ENCODE assay signal across 13 cellular contexts in the genomic region with DNA sequence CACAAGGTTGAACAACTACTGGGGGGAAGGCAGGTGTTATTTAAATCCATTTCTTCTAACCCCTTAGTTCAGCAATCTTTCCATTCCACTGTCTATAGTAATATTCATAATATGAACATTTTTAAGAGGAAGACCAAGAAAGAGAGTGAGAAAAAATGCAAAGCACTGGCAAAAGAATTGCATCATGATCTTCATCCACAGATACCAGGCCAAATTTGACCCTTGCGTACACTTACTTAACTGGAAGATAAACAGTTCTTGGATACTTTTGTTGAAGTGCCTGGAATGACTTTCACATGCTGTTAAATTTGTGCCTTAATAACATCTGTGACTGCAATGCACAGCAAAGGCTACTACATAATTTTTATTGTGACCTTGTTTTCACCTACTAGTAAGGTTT. TPM values are rescaled to one million over a fixed set of nuclear protein-coding genes. Genes with fewer than 3 reads are reported as not detected.
DNase-seq lines count a peak whose midpoint lies in the region; ATAC-seq, FAIRE-seq and TF ChIP-seq lines count a peak whose summit lies in the region.
"Had no signal": no experiment of that assay in that cellular context is flagged by ENCODE, and none has a peak within 500 bp of the region (broad histone marks: within the 10 kb centered on the region; RNA-seq: fewer than 3 reads in every experiment).

No MANE protein-coding gene starts in this region.

- POLR2A ChIA-PET in HepG2 (lab: Yijun Ruan, JAX) = no interaction called here

- TF ChIP-seq CTCF in left ventricle myocardium inferior (IDR thresholded peaks at IDR 0.05; ENCODE audit: borderline replicate concordance) (no peak), HepG2 (CRISPR knock-in tag; IDR thresholded peaks at IDR 0.05) (no peak), vagina (IDR thresholded peaks at IDR 0.05) (no peak)

- H3K27ac Mint-ChIP-seq in activated naive CD8-positive, alpha-beta T cell treated with anti-CD3 and anti-CD28 coated beads for 36 hours = no peak overlapping the region

- peak overlapping the region; percentile 27 for H3K4me3 Mint-ChIP-seq in activated naive CD8-positive, alpha-beta T cell treated with anti-CD3 and anti-CD28 coated beads for 36 hours

- ATAC-seq in right cardiac atrium = no peak
- no peak for ATAC-seq in HepG2
- ATAC-seq in stimulated activated naive CD8-positive, alpha-beta T cell treated with anti-CD3 and anti-CD28 coated beads, Interleukin-15, Interleukin-2, amounts not matched to agents 100 U/mL and 50 U/mL, for 24 hours = no peak
- ATAC-seq: gastroesophageal sphincter had no signal

- peaks cover 11% of the 10 kb centered on the region for H3K36me3 Mint-ChIP-seq in activated naive CD8-positive, alpha-beta T cell treated with anti-CD3 and anti-CD28 coated beads for 36 hours

- TF ChIP-seq EP300 in HepG2 (IDR thresholded peaks at IDR 0.05; ENCODE audit: low read depth in 2 of 2, low read length in 2 of 2) (no peak), HepG2 (CRISPR knock-in tag; IDR thresholded peaks at IDR 0.05; ENCODE audit: borderline replicate concordance) (no peak)

- BruUV-seq in HepG2 (replicated peaks; lab: Mats Ljungman, UMichigan) = no TSS peak

- H3K27ac ChIP-seq in left ventricle myocardium inferior (replicated peaks) = peak overlapping the region; percentile 87
- no peak overlapping the region for H3K27ac ChIP-seq in right cardiac atrium (ENCODE audit: low read length)
- no peak overlapping the region for H3K27ac ChIP-seq in HepG2 (ENCODE audit: extremely low read length, insufficient read depth, low read length)
- no peak overlapping the region for H3K27ac ChIP-seq in vagina
- H3K27ac ChIP-seq: gastroesophageal sphincter, ovary had no signal

- no peak for FAIRE-seq in HepG2 (lab: Jason Lieb, UNC)

- H2AFZ ChIP-seq in HepG2 (ENCODE audit: low read length) = no peak overlapping the region

- WGBS in right cardiac atrium = 64% methylated on average over 1 of the region's 1 CpG
- 86% methylated on average over 1 of the region's 1 CpG for WGBS in HepG2 (ENCODE audit: low lambda C conversion rate)

- in situ Hi-C loops in HepG2 (cut with HindIII; ENCODE audit: extremely low pct_ligation_motif_present, low pct_unique_long_range_greater_than_20kb) = no loop called here

- H3K36me3 ChIP-seq in left ventricle myocardium inferior = peaks cover 17% of the 10 kb centered on the region
- H3K36me3 ChIP-seq in HepG2 (replicated peaks in 1 of 2; ENCODE audit: control insufficient read depth in 1 of 2, insufficient read depth in 2 of 2, low read length in 2 of 2) = peaks cover 3 to 9% of the 10 kb centered on the region in 2 experiments; a peak in 2 of 5 replicates
- peaks cover 0 to 13% of the 10 kb centered on the region in 2 donors for H3K36me3 ChIP-seq in vagina
- H3K36me3 ChIP-seq: ovary had no signal

- peak overlapping the region; percentile 66 for H3K4me2 ChIP-seq in HepG2 (ENCODE audit: low read depth, low read length)

- peaks cover 35% of the 10 kb centered on the region for H3K4me1 Mint-ChIP-seq in activated naive CD8-positive, alpha-beta T cell treated with anti-CD3 and anti-CD28 coated beads for 36 hours

- CTCF ChIA-PET in HepG2 (lab: Yijun Ruan, JAX; ENCODE audit: low intra/inter-chr PET ratio, low total read pairs) = no interaction called here

- DNase-seq in left ventricle myocardium inferior (no peak), right cardiac atrium (no peak), HepG2 (ENCODE audit: low spot score) (no peak), posterior vena cava (ENCODE audit: low spot score) (no peak), NCI-H446 (lab: John Stamatoyannopoulos, UW) (no peak), vagina (ENCODE audit: extremely low spot score in 2 of 2) (no peak)
- no peak for DNase-seq in activated naive CD8-positive, alpha-beta T cell treated with anti-CD3 and anti-CD28 coated beads for 36 hours
- DNase-seq in stimulated activated naive CD8-positive, alpha-beta T cell treated with anti-CD3 and anti-CD28 coated beads, Interleukin-15, Interleukin-2, amounts not matched to agents 100 U/mL and 50 U/mL, for 24 hours = no peak
- DNase-seq: amygdala, KG1, ovary had no signal

- H3K4me3 ChIP-seq in left ventricle myocardium inferior = peak overlapping the region; percentile 10
- H3K4me3 ChIP-seq in right cardiac atrium (ENCODE audit: low read length) = no peak overlapping the region
- H3K4me3 ChIP-seq in HepG2 (replicated peaks in 1 of 3; ENCODE audit: insufficient read depth in 1 of 3, low read depth in 2 of 3, low read length in 3 of 3) = peak overlapping the region; percentile 15 to 90 (median 89); a peak in 4 of 6 replicates
- H3K4me3 ChIP-seq in vagina = no peak overlapping the region
- H3K4me3 ChIP-seq: ovary had no signal

- intact Hi-C loops in left ventricle myocardium inferior (cut with micrococcal nuclease) = no loop called here
- intact Hi-C loops in right cardiac atrium (cut with DNase I) = loop anchor here in 1 of 4 donors (5.0 kb wide), 1 partner anchor 41 kb away; no protein-coding TSS in a partner anchor
- intact Hi-C loops in HepG2 (cut with micrococcal nuclease; ENCODE audit: unreplicated experiment) = loop anchor here (5.0 kb wide), 1 partner anchor 39 kb away; no protein-coding TSS in a partner anchor
- intact Hi-C loops in posterior vena cava (cut with DNase I) = no loop called here
- intact Hi-C loops in vagina (cut with DNase I) = no loop called here

- no peaks in the 10 kb centered on the region for H3K9me3 Mint-ChIP-seq in activated naive CD8-positive, alpha-beta T cell treated with anti-CD3 and anti-CD28 coated beads for 36 hours

- H4K20me1 ChIP-seq in HepG2 (ENCODE audit: insufficient read depth, low read length) = peaks cover 2% of the 10 kb centered on the region; the same call in 1 of the 2 replicates

- peak overlapping the region; percentile 95; the same call in 1 of the 2 replicates for H3K9ac ChIP-seq in HepG2 (ENCODE audit: insufficient read depth, low read depth, low read length)

- H3K27me3 ChIP-seq in left ventricle myocardium inferior (ENCODE audit: low read depth) (no peaks in the 10 kb centered on the region), right cardiac atrium (ENCODE audit: control insufficient read depth, insufficient read depth) (no peaks in the 10 kb centered on the region), HepG2 (ENCODE audit: control insufficient read depth in 1 of 2, insufficient read depth in 2 of 2, low read length in 2 of 2) (no peaks in the 10 kb centered on the region; a peak in 2 of 5 replicates), vagina (no peaks in the 10 kb centered on the region)
- H3K27me3 ChIP-seq: gastroesophageal sphincter, ovary had no signal

- H3K27me3 Mint-ChIP-seq in activated naive CD8-positive, alpha-beta T cell treated with anti-CD3 and anti-CD28 coated beads for 36 hours = no peaks in the 10 kb centered on the region

- H3K4me1 ChIP-seq in left ventricle myocardium inferior (peaks cover 74% of the 10 kb centered on the region), right cardiac atrium (ENCODE audit: control insufficient read depth, insufficient read depth, low read length) (peaks cover 2% of the 10 kb centered on the region), HepG2 (ENCODE audit: insufficient read depth, low read length) (peaks cover 61% of the 10 kb centered on the region), vagina (peaks cover 47% of the 10 kb centered on the region)

- TF ChIP-seq POLR2A in HepG2 (IDR thresholded peaks at IDR 0.05; ENCODE audit: insufficient read depth in 1 of 2, low read depth in 2 of 2, low read length in 2 of 2) (no peak), vagina (IDR thresholded peaks at IDR 0.05) (no peak)

- no peak for TF ChIP-seq RAD21 in HepG2 (CRISPR knock-in tag; IDR thresholded peaks at IDR 0.05)

- no peaks in the 10 kb centered on the region for H3K9me3 ChIP-seq in left ventricle myocardium inferior (replicated peaks)
- no peaks in the 10 kb centered on the region for H3K9me3 ChIP-seq in right cardiac atrium (ENCODE audit: control insufficient read depth, low read length)
- no peaks in the 10 kb centered on the region for H3K9me3 ChIP-seq in HepG2 (ENCODE audit: low read length)
- no peaks in the 10 kb centered on the region for H3K9me3 ChIP-seq in vagina
- H3K9me3 ChIP-seq: gastroesophageal sphincter, ovary had no signal

- peaks cover 64% of the 10 kb centered on the region for H3K79me2 ChIP-seq in HepG2 (ENCODE audit: insufficient read depth, low read length)

RNA-seq across cellular contexts. Expression of gene PFDN1, which starts 1.8 kb away (rescaled TPM):
- total RNA-seq in left ventricle myocardium inferior (68.7 TPM), right cardiac atrium (10 to 100 TPM; 57.6 to 71.9 (median 63.6) TPM), HepG2 (2016; rRNA removed; fragmentation: Illumina TruSeq; extraction: Trizol) (70.8 and 102 TPM in 2 replicates), posterior vena cava (10 to 100 TPM; 38.2 to 46.2 TPM), vagina (94.8 TPM)
- polyA plus RNA-seq in right cardiac atrium (144 TPM), HepG2 (2011; rRNA removed) (67.2 and 70.4 TPM in 2 replicates)
- total RNA-seq in activated naive CD8-positive, alpha-beta T cell treated with anti-CD3 and anti-CD28 coated beads for 36 hours = 10 to 100 TPM; 64.0 to 68.5 TPM
- total RNA-seq in HepG2 (2016; cell fraction: cytosol; rRNA removed; fragmentation: Illumina TruSeq; extraction: Trizol; ENCODE audit: low read depth) = 30.8 and 31.4 TPM in 2 replicates
- total RNA-seq in HepG2 (2016; cell fraction: insoluble cytoplasmic fraction; rRNA removed; fragmentation: Illumina TruSeq; extraction: Trizol) = 73.4 and 106 TPM in 2 replicates
- 63.5 and 65.6 TPM in 2 replicates for total RNA-seq in HepG2 (2016; cell fraction: membrane; rRNA removed; fragmentation: Illumina TruSeq; extraction: Trizol)
- 34.9 and 39.3 TPM in 2 replicates for total RNA-seq in HepG2 (2016; cell fraction: nucleus; rRNA removed; fragmentation: Illumina TruSeq; extraction: Trizol)
- 82.6 and 98.7 TPM in 2 replicates for polyA plus RNA-seq in HepG2 (2011; cell fraction: cytosol; rRNA removed)
- polyA plus RNA-seq in HepG2 (2011; cell fraction: nucleus; rRNA removed) = 19.1 and 24.2 TPM in 2 replicates
- polyA plus RNA-seq in HepG2 (2012) = 91.4 and 114 TPM in 2 replicates
- 34.9 and 37.0 TPM in 2 replicates for polyA plus RNA-seq in HepG2 (2016; cell fraction: cytosol; fragmentation: Illumina TruSeq; extraction: Trizol; ENCODE audit: low read depth)
- polyA plus RNA-seq in HepG2 (2016; cell fraction: insoluble cytoplasmic fraction; fragmentation: Illumina TruSeq; extraction: Trizol; ENCODE audit: low read depth) = 154 TPM in 2 replicates
- 58.7 and 63.7 TPM in 2 replicates for polyA plus RNA-seq in HepG2 (2016; cell fraction: membrane; fragmentation: Illumina TruSeq; extraction: Trizol; ENCODE audit: low read depth)
- 45.6 and 54.4 TPM in 2 replicates for polyA plus RNA-seq in HepG2 (2016; cell fraction: nucleus; fragmentation: Illumina TruSeq; extraction: Trizol; ENCODE audit: insufficient read depth, low read depth)
- 91.1 and 127 TPM in 2 replicates for polyA minus RNA-seq in HepG2 (2011; rRNA and poly(A)+ RNA removed; ENCODE audit: low replicate concordance)
- 32.0 and 33.9 TPM in 2 replicates for polyA minus RNA-seq in HepG2 (2011; cell fraction: cytosol; rRNA and poly(A)+ RNA removed)
- polyA minus RNA-seq in HepG2 (2011; cell fraction: nucleus; rRNA and poly(A)+ RNA removed) = 33.0 and 40.5 TPM in 2 replicates

RNA-seq across cellular contexts. Expression of gene HBEGF, which starts 45.3 kb away (rescaled TPM):
- total RNA-seq in left ventricle myocardium inferior = 27.2 TPM
- total RNA-seq in right cardiac atrium = 10 to 100 TPM; 17.6 to 26.8 (median 19.5) TPM
- 31.0 TPM for polyA plus RNA-seq in right cardiac atrium
- 1 to 10 TPM; 5.7 TPM for total RNA-seq in activated naive CD8-positive, alpha-beta T cell treated with anti-CD3 and anti-CD28 coated beads for 36 hours
- 0.77 and 1.7 TPM in 2 replicates for total RNA-seq in HepG2 (2016; rRNA removed; fragmentation: Illumina TruSeq; extraction: Trizol)
- total RNA-seq in HepG2 (2016; cell fraction: cytosol; rRNA removed; fragmentation: Illumina TruSeq; extraction: Trizol; ENCODE audit: low read depth) = 0.20 and 0.26 TPM in 2 replicates
- 0.58 and 1.5 TPM in 2 replicates for total RNA-seq in HepG2 (2016; cell fraction: insoluble cytoplasmic fraction; rRNA removed; fragmentation: Illumina TruSeq; extraction: Trizol)
- total RNA-seq in HepG2 (2016; cell fraction: membrane; rRNA removed; fragmentation: Illumina TruSeq; extraction: Trizol) = 0.45 and 0.62 TPM in 2 replicates
- total RNA-seq in HepG2 (2016; cell fraction: nucleus; rRNA removed; fragmentation: Illumina TruSeq; extraction: Trizol) = 1.3 and 2.3 TPM in 2 replicates
- 4.3 and 5.0 TPM in 2 replicates for polyA plus RNA-seq in HepG2 (2011; rRNA removed)
- 3.5 and 3.7 TPM in 2 replicates for polyA plus RNA-seq in HepG2 (2011; cell fraction: cytosol; rRNA removed)
- 3.4 and 3.9 TPM in 2 replicates for polyA plus RNA-seq in HepG2 (2011; cell fraction: nucleus; rRNA removed)
- 1.4 and 3.0 TPM in 2 replicates for polyA plus RNA-seq in HepG2 (2012)
- polyA plus RNA-seq in HepG2 (2016; cell fraction: cytosol; fragmentation: Illumina TruSeq; extraction: Trizol; ENCODE audit: low read depth) = 0.14 and 0.17 TPM in 2 replicates
- 0.79 and 0.88 TPM in 2 replicates for polyA plus RNA-seq in HepG2 (2016; cell fraction: insoluble cytoplasmic fraction; fragmentation: Illumina TruSeq; extraction: Trizol; ENCODE audit: low read depth)
- polyA plus RNA-seq in HepG2 (2016; cell fraction: membrane; fragmentation: Illumina TruSeq; extraction: Trizol; ENCODE audit: low read depth) = 0.26 TPM in 2 replicates
- 1.8 and 1.9 TPM in 2 replicates for polyA plus RNA-seq in HepG2 (2016; cell fraction: nucleus; fragmentation: Illumina TruSeq; extraction: Trizol; ENCODE audit: insufficient read depth, low read depth)
- 1.0 and 3.2 TPM in 2 replicates for polyA minus RNA-seq in HepG2 (2011; rRNA and poly(A)+ RNA removed; ENCODE audit: low replicate concordance)
- polyA minus RNA-seq in HepG2 (2011; cell fraction: cytosol; rRNA and poly(A)+ RNA removed) = 1.4 and 1.5 TPM in 2 replicates
- polyA minus RNA-seq in HepG2 (2011; cell fraction: nucleus; rRNA and poly(A)+ RNA removed) = 3.5 and 4.1 TPM in 2 replicates
- 1 to 10 TPM; 6.9 to 9.5 TPM for total RNA-seq in posterior vena cava
- 16.2 TPM for total RNA-seq in vagina

RNA-seq across cellular contexts. Expression of gene SLC4A9, which starts 58.9 kb away (rescaled TPM):
- total RNA-seq in left ventricle myocardium inferior (0.44 TPM), right cardiac atrium (under 1 TPM in 2 of 4 donors, not detected in 2; 0.25 to 0.26 TPM), HepG2 (2016; rRNA removed; fragmentation: Illumina TruSeq; extraction: Trizol) (not detected in 2 replicates), posterior vena cava (not detected), vagina (0.25 TPM)
- polyA plus RNA-seq in right cardiac atrium (0.05 TPM), HepG2 (2011; rRNA removed) (0.05 TPM in 1 of 2 replicates, not detected in the other)
- not detected for total RNA-seq in activated naive CD8-positive, alpha-beta T cell treated with anti-CD3 and anti-CD28 coated beads for 36 hours
- total RNA-seq in HepG2 (2016; cell fraction: cytosol; rRNA removed; fragmentation: Illumina TruSeq; extraction: Trizol; ENCODE audit: low read depth) = not detected in 2 replicates
- total RNA-seq in HepG2 (2016; cell fraction: insoluble cytoplasmic fraction; rRNA removed; fragmentation: Illumina TruSeq; extraction: Trizol) = not detected in 2 replicates
- not detected in 2 replicates for total RNA-seq in HepG2 (2016; cell fraction: membrane; rRNA removed; fragmentation: Illumina TruSeq; extraction: Trizol)
- not detected in 2 replicates for total RNA-seq in HepG2 (2016; cell fraction: nucleus; rRNA removed; fragmentation: Illumina TruSeq; extraction: Trizol)
- 0.01 TPM in 1 of 2 replicates, not detected in the other for polyA plus RNA-seq in HepG2 (2011; cell fraction: cytosol; rRNA removed)
- 0.10 and 0.40 TPM in 2 replicates for polyA plus RNA-seq in HepG2 (2011; cell fraction: nucleus; rRNA removed)
- polyA plus RNA-seq in HepG2 (2012) = not detected in 2 replicates
- polyA plus RNA-seq in HepG2 (2016; cell fraction: cytosol; fragmentation: Illumina TruSeq; extraction: Trizol; ENCODE audit: low read depth) = not detected in 2 replicates
- not detected in 2 replicates for polyA plus RNA-seq in HepG2 (2016; cell fraction: insoluble cytoplasmic fraction; fragmentation: Illumina TruSeq; extraction: Trizol; ENCODE audit: low read depth)
- not detected in 2 replicates for polyA plus RNA-seq in HepG2 (2016; cell fraction: membrane; fragmentation: Illumina TruSeq; extraction: Trizol; ENCODE audit: low read depth)
- polyA plus RNA-seq in HepG2 (2016; cell fraction: nucleus; fragmentation: Illumina TruSeq; extraction: Trizol; ENCODE audit: insufficient read depth, low read depth) = not detected in 2 replicates
- not detected in 2 replicates for polyA minus RNA-seq in HepG2 (2011; rRNA and poly(A)+ RNA removed; ENCODE audit: low replicate concordance)
- not detected in 2 replicates for polyA minus RNA-seq in HepG2 (2011; cell fraction: cytosol; rRNA and poly(A)+ RNA removed)
- 0.12 TPM in 1 of 2 replicates, not detected in the other for polyA minus RNA-seq in HepG2 (2011; cell fraction: nucleus; rRNA and poly(A)+ RNA removed)
- total RNA-seq: gastroesophageal sphincter had no signal
- polyA plus RNA-seq: BJ, ovary had no signal

Comparison
In these comparisons a context has a peak if more than half of its experiments do, and no peak if none do; other contexts are left out.
1. H3K4me3 ChIP-seq: peak in left ventricle myocardium inferior (single experiment) and HepG2 (3 of 3); none in right cardiac atrium (single experiment) and vagina (0 of 2).